ENCODE assay signal across 8 cellular contexts in genomic region chr17:75394332-75394918, GRCh38. TPM values are rescaled to one million over a fixed set of nuclear protein-coding genes. Genes with fewer than 3 reads are reported as not detected.
DNase-seq lines count a peak whose midpoint lies in the region; ATAC-seq, FAIRE-seq and TF ChIP-seq lines count a peak whose summit lies in the region.

No MANE protein-coding gene starts in this region.

- H3K9me3 Mint-ChIP-seq in naive thymus-derived CD8-positive, alpha-beta T cell: no peaks in the 10 kb centered on the region

- peaks cover 33 to 85% (median 83%) of the 10 kb centered on the region in 4 donors for H3K4me1 Mint-ChIP-seq in naive thymus-derived CD8-positive, alpha-beta T cell

- no peak for FAIRE-seq in HTR-8/SVneo (lab: Jason Lieb, UNC)

- ATAC-seq in naive thymus-derived CD8-positive, alpha-beta T cell: no peak

- DNase-seq in NCI-H2171 treated with DMSO at 0.1 percent for 48 hours (lab: John Stamatoyannopoulos, UW): peak; percentile 69
- DNase-seq in NCI-H2171 (lab: John Stamatoyannopoulos, UW): no peak
- DNase-seq in NAMALWA (ENCODE audit: low spot score): peak; percentile 53
- no peak for DNase-seq in choroid plexus epithelial cell (ENCODE audit: low read depth)
- DNase-seq in naive thymus-derived CD8-positive, alpha-beta T cell: no peak
- DNase-seq in superior temporal gyrus (ENCODE audit: extremely low spot score): no peak
- no peak for DNase-seq in cerebellum (ENCODE audit: low spot score)
- no peak for DNase-seq in HTR-8/SVneo (ENCODE audit: insufficient read length, low spot score)

- TF ChIP-seq CTCF in choroid plexus epithelial cell (conservative IDR thresholded peaks at IDR 0.05; ENCODE audit: low read depth, low read length): no peak

- peak overlapping the region; percentile 83 to 93 (median 89) for H3K27ac Mint-ChIP-seq in naive thymus-derived CD8-positive, alpha-beta T cell

- no peaks in the 10 kb centered on the region for H3K27me3 Mint-ChIP-seq in naive thymus-derived CD8-positive, alpha-beta T cell

- H3K4me3 Mint-ChIP-seq in naive thymus-derived CD8-positive, alpha-beta T cell: peak overlapping the region; percentile 85 to 98 (median 94)

- POLR2A ChIA-PET in naive thymus-derived CD8-positive, alpha-beta T cell (lab: Charles Lee): interaction anchor here (0.6 to 2.7 kb wide), 8 partner anchors 10 to 133 kb away, joined by 3 to 29 read pairs (median 4); partner anchors contain the start of genes GGA3, GRB2, MIF4GD and MRPS7

- H3K4me3 ChIP-seq in choroid plexus epithelial cell (ENCODE audit: low read depth, low read length): peak overlapping the region; percentile 91

- H3K36me3 Mint-ChIP-seq in naive thymus-derived CD8-positive, alpha-beta T cell: peaks cover 0 to 40% (median 0%) of the 10 kb centered on the region in 3 donors

RNA-seq across cellular contexts. Expression of gene GRB2, which starts 11.1 kb away (rescaled TPM):
- 100 to 1,000 TPM; 143 to 145 TPM for total RNA-seq in naive thymus-derived CD8-positive, alpha-beta T cell
- polyA plus RNA-seq in naive thymus-derived CD8-positive, alpha-beta T cell: 100 to 1,000 TPM; 130 to 162 (median 154) TPM
- 74.9 TPM for total RNA-seq in cerebellum

Comparison
In these comparisons a context has a peak if more than half of its experiments do, and no peak if none do; other contexts are left out.
1. DNase-seq: peak in NCI-H2171 treated with DMSO at 0.1 percent for 48 hours (single experiment) and NAMALWA (single experiment); none in NCI-H2171 (single experiment), choroid plexus epithelial cell (single experiment), naive thymus-derived CD8-positive, alpha-beta T cell (0 of 10), superior temporal gyrus (single experiment), cerebellum (single experiment) and HTR-8/SVneo (single experiment).